1 cellular context compared by ENCODE assay signal in the genomic region with DNA sequence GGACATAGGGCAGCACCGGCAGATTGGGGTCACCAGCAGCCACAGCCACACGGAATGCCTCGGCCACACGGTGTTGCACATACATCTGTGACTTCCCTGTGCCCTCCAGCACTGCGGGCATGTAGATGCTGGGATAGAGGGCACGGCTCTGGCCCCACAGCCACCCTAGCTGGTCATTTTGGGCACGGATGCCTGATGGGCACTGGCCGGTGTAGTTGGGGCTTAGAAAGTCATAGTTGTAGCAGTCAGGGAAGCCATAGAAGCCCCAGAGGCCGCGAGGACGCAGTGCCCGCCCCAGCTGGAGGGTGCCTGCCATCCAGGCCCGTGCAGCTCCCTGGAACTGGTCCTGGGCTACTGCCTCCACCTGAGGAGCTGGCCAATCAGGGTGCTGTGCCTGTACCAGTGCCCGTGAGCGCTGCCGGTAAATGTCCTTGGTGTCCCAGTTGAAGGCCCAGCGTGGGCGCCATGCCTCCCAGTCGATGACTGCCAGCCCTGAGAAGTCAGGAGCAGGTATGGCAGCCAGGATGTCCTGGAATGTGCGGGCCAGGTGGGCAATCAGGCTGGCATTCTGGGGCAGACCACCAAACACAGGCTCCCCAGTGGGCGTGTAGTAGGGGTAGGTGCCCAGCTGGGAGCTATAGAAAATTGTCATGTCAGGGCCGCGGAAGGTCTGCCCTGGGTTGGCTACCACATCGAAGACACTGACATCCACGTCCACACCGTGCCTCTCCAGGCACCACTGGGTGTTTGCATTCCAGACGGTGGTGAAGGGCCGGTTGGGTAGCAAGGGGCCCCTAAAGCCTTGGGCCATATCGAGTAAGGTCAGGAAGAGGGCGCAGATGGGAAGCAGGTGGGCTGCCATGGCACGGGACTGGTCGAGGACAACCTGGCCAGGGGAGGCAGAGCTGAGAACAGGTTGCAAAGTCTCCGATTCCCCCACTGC.
A peak's percentile ranks its signal among the peaks of the same experiment; 100 is the strongest.
TF ChIP-seq lines count a peak whose summit lies in the region.

No MANE protein-coding gene starts in this region.

TF ChIP-seq in HepG2, 621 proteins besides CTCF, POLR2A, EP300 and RAD21 (continued from another document and continues in another):
- TF ChIP-seq, protein P1, sequence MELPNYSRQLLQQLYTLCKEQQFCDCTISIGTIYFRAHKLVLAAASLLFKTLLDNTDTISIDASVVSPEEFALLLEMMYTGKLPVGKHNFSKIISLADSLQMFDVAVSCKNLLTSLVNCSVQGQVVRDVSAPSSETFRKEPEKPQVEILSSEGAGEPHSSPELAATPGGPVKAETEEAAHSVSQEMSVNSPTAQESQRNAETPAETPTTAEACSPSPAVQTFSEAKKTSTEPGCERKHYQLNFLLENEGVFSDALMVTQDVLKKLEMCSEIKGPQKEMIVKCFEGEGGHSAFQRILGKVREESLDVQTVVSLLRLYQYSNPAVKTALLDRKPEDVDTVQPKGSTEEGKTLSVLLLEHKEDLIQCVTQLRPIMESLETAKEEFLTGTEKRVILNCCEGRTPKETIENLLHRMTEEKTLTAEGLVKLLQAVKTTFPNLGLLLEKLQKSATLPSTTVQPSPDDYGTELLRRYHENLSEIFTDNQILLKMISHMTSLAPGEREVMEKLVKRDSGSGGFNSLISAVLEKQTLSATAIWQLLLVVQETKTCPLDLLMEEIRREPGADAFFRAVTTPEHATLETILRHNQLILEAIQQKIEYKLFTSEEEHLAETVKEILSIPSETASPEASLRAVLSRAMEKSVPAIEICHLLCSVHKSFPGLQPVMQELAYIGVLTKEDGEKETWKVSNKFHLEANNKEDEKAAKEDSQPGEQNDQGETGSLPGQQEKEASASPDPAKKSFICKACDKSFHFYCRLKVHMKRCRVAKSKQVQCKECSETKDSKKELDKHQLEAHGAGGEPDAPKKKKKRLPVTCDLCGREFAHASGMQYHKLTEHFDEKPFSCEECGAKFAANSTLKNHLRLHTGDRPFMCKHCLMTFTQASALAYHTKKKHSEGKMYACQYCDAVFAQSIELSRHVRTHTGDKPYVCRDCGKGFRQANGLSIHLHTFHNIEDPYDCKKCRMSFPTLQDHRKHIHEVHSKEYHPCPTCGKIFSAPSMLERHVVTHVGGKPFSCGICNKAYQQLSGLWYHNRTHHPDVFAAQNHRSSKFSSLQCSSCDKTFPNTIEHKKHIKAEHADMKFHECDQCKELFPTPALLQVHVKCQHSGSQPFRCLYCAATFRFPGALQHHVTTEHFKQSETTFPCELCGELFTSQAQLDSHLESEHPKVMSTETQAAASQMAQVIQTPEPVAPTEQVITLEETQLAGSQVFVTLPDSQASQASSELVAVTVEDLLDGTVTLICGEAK (IDR thresholded peaks at IDR 0.05), result no peak
- TF ChIP-seq, protein P1 (CRISPR knock-in tag; IDR thresholded peaks at IDR 0.05), result peak; percentile 35; the same call in 1 of the 2 replicates
- TF ChIP-seq AKAP8 (CRISPR knock-in tag; IDR thresholded peaks at IDR 0.05), result peak; percentile 18; the same call in 1 of the 2 replicates
- TF ChIP-seq, protein P2, sequence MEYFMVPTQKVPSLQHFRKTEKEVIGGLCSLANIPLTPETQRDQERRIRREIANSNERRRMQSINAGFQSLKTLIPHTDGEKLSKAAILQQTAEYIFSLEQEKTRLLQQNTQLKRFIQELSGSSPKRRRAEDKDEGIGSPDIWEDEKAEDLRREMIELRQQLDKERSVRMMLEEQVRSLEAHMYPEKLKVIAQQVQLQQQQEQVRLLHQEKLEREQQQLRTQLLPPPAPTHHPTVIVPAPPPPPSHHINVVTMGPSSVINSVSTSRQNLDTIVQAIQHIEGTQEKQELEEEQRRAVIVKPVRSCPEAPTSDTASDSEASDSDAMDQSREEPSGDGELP (IDR thresholded peaks at IDR 0.05; ENCODE audit: borderline replicate concordance, low read depth), result 0 out of 2 replicates have a peak, but pooled peaks have one; percentile 6
- peak; percentile 26; the same call in 1 of the 2 replicates for TF ChIP-seq NRL (CRISPR knock-in tag; IDR thresholded peaks at IDR 0.05; ENCODE audit: borderline replicate concordance)
- TF ChIP-seq, protein P3, sequence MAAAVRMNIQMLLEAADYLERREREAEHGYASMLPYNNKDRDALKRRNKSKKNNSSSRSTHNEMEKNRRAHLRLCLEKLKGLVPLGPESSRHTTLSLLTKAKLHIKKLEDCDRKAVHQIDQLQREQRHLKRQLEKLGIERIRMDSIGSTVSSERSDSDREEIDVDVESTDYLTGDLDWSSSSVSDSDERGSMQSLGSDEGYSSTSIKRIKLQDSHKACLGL (CRISPR knock-in tag; IDR thresholded peaks at IDR 0.05), result peak; percentile 43; the same call in 1 of the 2 replicates
- 0 out of 2 replicates have a peak, but pooled peaks have one; percentile 71 for TF ChIP-seq ATF7-NPFF (CRISPR knock-in tag; IDR thresholded peaks at IDR 0.05; ENCODE audit: low read depth)
- TF ChIP-seq, protein P4, sequence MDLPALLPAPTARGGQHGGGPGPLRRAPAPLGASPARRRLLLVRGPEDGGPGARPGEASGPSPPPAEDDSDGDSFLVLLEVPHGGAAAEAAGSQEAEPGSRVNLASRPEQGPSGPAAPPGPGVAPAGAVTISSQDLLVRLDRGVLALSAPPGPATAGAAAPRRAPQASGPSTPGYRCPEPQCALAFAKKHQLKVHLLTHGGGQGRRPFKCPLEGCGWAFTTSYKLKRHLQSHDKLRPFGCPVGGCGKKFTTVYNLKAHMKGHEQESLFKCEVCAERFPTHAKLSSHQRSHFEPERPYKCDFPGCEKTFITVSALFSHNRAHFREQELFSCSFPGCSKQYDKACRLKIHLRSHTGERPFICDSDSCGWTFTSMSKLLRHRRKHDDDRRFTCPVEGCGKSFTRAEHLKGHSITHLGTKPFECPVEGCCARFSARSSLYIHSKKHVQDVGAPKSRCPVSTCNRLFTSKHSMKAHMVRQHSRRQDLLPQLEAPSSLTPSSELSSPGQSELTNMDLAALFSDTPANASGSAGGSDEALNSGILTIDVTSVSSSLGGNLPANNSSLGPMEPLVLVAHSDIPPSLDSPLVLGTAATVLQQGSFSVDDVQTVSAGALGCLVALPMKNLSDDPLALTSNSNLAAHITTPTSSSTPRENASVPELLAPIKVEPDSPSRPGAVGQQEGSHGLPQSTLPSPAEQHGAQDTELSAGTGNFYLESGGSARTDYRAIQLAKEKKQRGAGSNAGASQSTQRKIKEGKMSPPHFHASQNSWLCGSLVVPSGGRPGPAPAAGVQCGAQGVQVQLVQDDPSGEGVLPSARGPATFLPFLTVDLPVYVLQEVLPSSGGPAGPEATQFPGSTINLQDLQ (CRISPR knock-in tag; IDR thresholded peaks at IDR 0.05), result peak; percentile 33
- peak; percentile 78 for TF ChIP-seq ZNF878 (CRISPR knock-in tag; IDR thresholded peaks at IDR 0.05)
- TF ChIP-seq RBFOX2 (IDR thresholded peaks at IDR 0.05; ENCODE audit: low read depth, low read length), result peak; percentile 78
- TF ChIP-seq ZNF737 (CRISPR knock-in tag; IDR thresholded peaks at IDR 0.05; ENCODE audit: borderline replicate concordance), result peak; percentile 73; the same call in 1 of the 2 replicates
- 0 out of 2 replicates have a peak, but pooled peaks have one; percentile 25 for TF ChIP-seq AHR (CRISPR knock-in tag; IDR thresholded peaks at IDR 0.05)
- no peak for TF ChIP-seq HOXA5 (CRISPR knock-in tag; IDR thresholded peaks at IDR 0.05)
- peak; percentile 30; the same call in 1 of the 2 replicates for TF ChIP-seq ZNF274 (CRISPR knock-in tag; IDR thresholded peaks at IDR 0.05)
- 0 out of 2 replicates have a peak, but pooled peaks have one; percentile 2 for TF ChIP-seq ZNF547 (CRISPR knock-in tag; IDR thresholded peaks at IDR 0.05)
- peak; percentile 2 for TF ChIP-seq TEAD3 (CRISPR knock-in tag; optimal IDR thresholded peaks at IDR 0.05; ENCODE audit: borderline replicate concordance)
- TF ChIP-seq MTA1 (CRISPR knock-in tag; IDR thresholded peaks at IDR 0.05; ENCODE audit: borderline replicate concordance), result peak; percentile 44; the same call in 1 of the 2 replicates
- no peak for TF ChIP-seq ETV5 (CRISPR knock-in tag; IDR thresholded peaks at IDR 0.05; ENCODE audit: borderline replicate concordance)
- TF ChIP-seq NFATC3 (CRISPR knock-in tag; IDR thresholded peaks at IDR 0.05), result 0 out of 2 replicates have a peak, but pooled peaks have one; percentile 34
- peak; percentile 30 for TF ChIP-seq ZNF564 (CRISPR knock-in tag; IDR thresholded peaks at IDR 0.05)
- 0 out of 2 replicates have a peak, but pooled peaks have one; percentile 66 for TF ChIP-seq ZFYVE20 (CRISPR knock-in tag; IDR thresholded peaks at IDR 0.05; ENCODE audit: borderline replicate concordance, low read depth)
- peak; percentile 65 for TF ChIP-seq RBM22 (optimal IDR thresholded peaks at IDR 0.05; ENCODE audit: low read length)
- TF ChIP-seq ZNF468 (CRISPR knock-in tag; IDR thresholded peaks at IDR 0.05), result 0 out of 2 replicates have a peak, but pooled peaks have one; percentile 54
- TF ChIP-seq PAWR (CRISPR knock-in tag; IDR thresholded peaks at IDR 0.05; ENCODE audit: borderline replicate concordance), result 0 out of 2 replicates have a peak, but pooled peaks have one; percentile 78
- 0 out of 2 replicates have a peak, but pooled peaks have one; percentile 6 for TF ChIP-seq POLR2AphosphoS2 (IDR thresholded peaks at IDR 0.05; ENCODE audit: low read depth, low read length)
- 0 out of 2 replicates have a peak, but pooled peaks have one; percentile 15 for TF ChIP-seq PHF8 (CRISPR knock-in tag; IDR thresholded peaks at IDR 0.05)
- peak; percentile 1; the same call in 1 of the 2 replicates for TF ChIP-seq TBX2 (CRISPR knock-in tag; IDR thresholded peaks at IDR 0.05; ENCODE audit: borderline replicate concordance)
- 0 out of 2 replicates have a peak, but pooled peaks have one; percentile 52 for TF ChIP-seq ZKSCAN5 (CRISPR knock-in tag; IDR thresholded peaks at IDR 0.05)
- TF ChIP-seq FOSL1 (CRISPR knock-in tag; IDR thresholded peaks at IDR 0.05; ENCODE audit: borderline replicate concordance), result 0 out of 2 replicates have a peak, but pooled peaks have one; percentile 15
- TF ChIP-seq, protein P5, sequence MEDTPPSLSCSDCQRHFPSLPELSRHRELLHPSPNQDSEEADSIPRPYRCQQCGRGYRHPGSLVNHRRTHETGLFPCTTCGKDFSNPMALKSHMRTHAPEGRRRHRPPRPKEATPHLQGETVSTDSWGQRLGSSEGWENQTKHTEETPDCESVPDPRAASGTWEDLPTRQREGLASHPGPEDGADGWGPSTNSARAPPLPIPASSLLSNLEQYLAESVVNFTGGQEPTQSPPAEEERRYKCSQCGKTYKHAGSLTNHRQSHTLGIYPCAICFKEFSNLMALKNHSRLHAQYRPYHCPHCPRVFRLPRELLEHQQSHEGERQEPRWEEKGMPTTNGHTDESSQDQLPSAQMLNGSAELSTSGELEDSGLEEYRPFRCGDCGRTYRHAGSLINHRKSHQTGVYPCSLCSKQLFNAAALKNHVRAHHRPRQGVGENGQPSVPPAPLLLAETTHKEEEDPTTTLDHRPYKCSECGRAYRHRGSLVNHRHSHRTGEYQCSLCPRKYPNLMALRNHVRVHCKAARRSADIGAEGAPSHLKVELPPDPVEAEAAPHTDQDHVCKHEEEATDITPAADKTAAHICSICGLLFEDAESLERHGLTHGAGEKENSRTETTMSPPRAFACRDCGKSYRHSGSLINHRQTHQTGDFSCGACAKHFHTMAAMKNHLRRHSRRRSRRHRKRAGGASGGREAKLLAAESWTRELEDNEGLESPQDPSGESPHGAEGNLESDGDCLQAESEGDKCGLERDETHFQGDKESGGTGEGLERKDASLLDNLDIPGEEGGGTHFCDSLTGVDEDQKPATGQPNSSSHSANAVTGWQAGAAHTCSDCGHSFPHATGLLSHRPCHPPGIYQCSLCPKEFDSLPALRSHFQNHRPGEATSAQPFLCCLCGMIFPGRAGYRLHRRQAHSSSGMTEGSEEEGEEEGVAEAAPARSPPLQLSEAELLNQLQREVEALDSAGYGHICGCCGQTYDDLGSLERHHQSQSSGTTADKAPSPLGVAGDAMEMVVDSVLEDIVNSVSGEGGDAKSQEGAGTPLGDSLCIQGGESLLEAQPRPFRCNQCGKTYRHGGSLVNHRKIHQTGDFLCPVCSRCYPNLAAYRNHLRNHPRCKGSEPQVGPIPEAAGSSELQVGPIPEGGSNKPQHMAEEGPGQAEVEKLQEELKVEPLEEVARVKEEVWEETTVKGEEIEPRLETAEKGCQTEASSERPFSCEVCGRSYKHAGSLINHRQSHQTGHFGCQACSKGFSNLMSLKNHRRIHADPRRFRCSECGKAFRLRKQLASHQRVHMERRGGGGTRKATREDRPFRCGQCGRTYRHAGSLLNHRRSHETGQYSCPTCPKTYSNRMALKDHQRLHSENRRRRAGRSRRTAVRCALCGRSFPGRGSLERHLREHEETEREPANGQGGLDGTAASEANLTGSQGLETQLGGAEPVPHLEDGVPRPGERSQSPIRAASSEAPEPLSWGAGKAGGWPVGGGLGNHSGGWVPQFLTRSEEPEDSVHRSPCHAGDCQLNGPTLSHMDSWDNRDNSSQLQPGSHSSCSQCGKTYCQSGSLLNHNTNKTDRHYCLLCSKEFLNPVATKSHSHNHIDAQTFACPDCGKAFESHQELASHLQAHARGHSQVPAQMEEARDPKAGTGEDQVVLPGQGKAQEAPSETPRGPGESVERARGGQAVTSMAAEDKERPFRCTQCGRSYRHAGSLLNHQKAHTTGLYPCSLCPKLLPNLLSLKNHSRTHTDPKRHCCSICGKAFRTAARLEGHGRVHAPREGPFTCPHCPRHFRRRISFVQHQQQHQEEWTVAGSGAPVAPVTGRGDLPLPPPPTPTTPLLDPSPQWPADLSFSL (CRISPR knock-in tag; IDR thresholded peaks at IDR 0.05), result no peak
- TF ChIP-seq ZFP36 (IDR thresholded peaks at IDR 0.05; ENCODE audit: borderline replicate concordance, low read depth, low read length, partially characterized antibody), result no peak
- 0 out of 2 replicates have a peak, but pooled peaks have one; percentile 16 for TF ChIP-seq ZNF354B (CRISPR knock-in tag; IDR thresholded peaks at IDR 0.05)
- TF ChIP-seq HNRNPL (IDR thresholded peaks at IDR 0.05; ENCODE audit: low read depth, low read length), result peak; percentile 85
- TF ChIP-seq GLI4 (CRISPR knock-in tag; IDR thresholded peaks at IDR 0.05; ENCODE audit: borderline replicate concordance), result peak; percentile 61; the same call in 1 of the 2 replicates
- TF ChIP-seq ZNF484 (CRISPR knock-in tag; IDR thresholded peaks at IDR 0.05; ENCODE audit: borderline replicate concordance, low read depth), result 0 out of 2 replicates have a peak, but pooled peaks have one; percentile 9
